8 cellular contexts compared by ENCODE assay signal in genomic region chr22:44550666-44551491, GRCh38. TPM values are rescaled to one million over a fixed set of nuclear protein-coding genes. Genes with fewer than 3 reads are reported as not detected.
A peak's percentile ranks its signal among the peaks of the same experiment; 100 is the strongest.
DNase-seq lines count a peak whose midpoint lies in the region; ATAC-seq and TF ChIP-seq lines count a peak whose summit lies in the region.

No MANE protein-coding gene starts in this region.

- no peaks in the 10 kb centered on the region for H3K27me3 ChIP-seq in GM06990 (replicated peaks; ENCODE audit: control insufficient read depth, insufficient read depth, low read length)
- no peaks in the 10 kb centered on the region for H3K27me3 ChIP-seq in duodenal mucosa (ENCODE audit: control insufficient read depth in 1 of 2, insufficient read depth in 2 of 2, low read length in 2 of 2)
- H3K27me3 ChIP-seq in neural progenitor cell, result peaks cover 23% of the 10 kb centered on the region

- H3K4me2 ChIP-seq in neural progenitor cell, result no peak overlapping the region

- H3K9me3 Mint-ChIP-seq in neural progenitor cell, result no peaks in the 10 kb centered on the region

- H3K4me1 Mint-ChIP-seq in neural progenitor cell, result peaks cover 27% of the 10 kb centered on the region

- no peaks in the 10 kb centered on the region for H3K79me2 ChIP-seq in neural progenitor cell (ENCODE audit: low read depth)

- H3F3A ChIP-seq in neural progenitor cell (ENCODE audit: low read depth), result no peaks in the 10 kb centered on the region

- peak overlapping the region; percentile 32 for H3K27ac ChIP-seq in duodenal mucosa (ENCODE audit: low read depth, low read length)
- no peak overlapping the region for H3K27ac ChIP-seq in neural progenitor cell

- H3K9ac ChIP-seq in duodenal mucosa (ENCODE audit: low read depth in 1 of 2, low read length in 2 of 2) (no peak overlapping the region), neural progenitor cell (no peak overlapping the region)

- TF ChIP-seq CTCF in GM06990 (IDR thresholded peaks at IDR 0.05; ENCODE audit: insufficient read depth, low read length, poor library complexity, severe bottlenecking) (no peak), neural progenitor cell (IDR thresholded peaks at IDR 0.05) (no peak)

- H3K4me3 Mint-ChIP-seq in neural progenitor cell, result no peak overlapping the region

- DNase-seq in GM06990 (ENCODE audit: extremely low read depth, insufficient read length) (peak; percentile 57), NOMO-1 treated with DMSO at 0.1 percent for 48 hours (lab: John Stamatoyannopoulos, UW; ENCODE audit: unreplicated experiment) (peak; percentile 72), neural progenitor cell (ENCODE audit: low spot score) (no peak), NCI-H1417 treated with DMSO at 0.1 percent for 48 hours (lab: John Stamatoyannopoulos, UW) (no peak), Kasumi-1 (lab: John Stamatoyannopoulos, UW) (no peak)

- H4K20me1 ChIP-seq in neural progenitor cell (ENCODE audit: low read depth), result no peaks in the 10 kb centered on the region

- H3K27ac Mint-ChIP-seq in neural progenitor cell, result peak overlapping the region; percentile 86

- ATAC-seq in GM19023 (IDR thresholded peaks at IDR 0.05; ENCODE audit: unreplicated experiment) (no peak), GM18517 (IDR thresholded peaks at IDR 0.05; ENCODE audit: unreplicated experiment) (no peak)

- no peaks in the 10 kb centered on the region for H3K9me3 ChIP-seq in duodenal mucosa (ENCODE audit: control insufficient read depth in 1 of 2, low read length in 2 of 2)
- H3K9me3 ChIP-seq in neural progenitor cell (ENCODE audit: low read depth), result no peaks in the 10 kb centered on the region

- no peaks in the 10 kb centered on the region for H3K36me3 Mint-ChIP-seq in neural progenitor cell

- no peaks in the 10 kb centered on the region for H3K4me1 ChIP-seq in duodenal mucosa (ENCODE audit: control insufficient read depth in 1 of 2, insufficient read depth in 2 of 2, low read length in 2 of 2)
- H3K4me1 ChIP-seq in neural progenitor cell, result peaks cover 3% of the 10 kb centered on the region

- H2AFZ ChIP-seq in neural progenitor cell (replicated peaks), result no peak overlapping the region

- peaks cover 6% of the 10 kb centered on the region for H3K27me3 Mint-ChIP-seq in neural progenitor cell (ENCODE audit: insufficient read depth, low read depth)

- H3K4me3 ChIP-seq in GM06990 (replicated peaks; ENCODE audit: low read depth, low read length) (no peak overlapping the region), duodenal mucosa (ENCODE audit: low read depth in 1 of 2, low read length in 2 of 2) (peak overlapping the region in 1 of 2 donors; percentile 22), neural progenitor cell (no peak overlapping the region)

- H3K36me3 ChIP-seq in GM06990 (ENCODE audit: control insufficient read depth, insufficient read depth, low read length) (no peaks in the 10 kb centered on the region), duodenal mucosa (ENCODE audit: control insufficient read depth in 1 of 2, insufficient read depth in 2 of 2, low read length in 2 of 2) (no peaks in the 10 kb centered on the region), neural progenitor cell (no peaks in the 10 kb centered on the region)

RNA-seq across cellular contexts. Expression of gene RTL6, which starts 52.8 kb away (rescaled TPM):
- 15.7 and 27.6 TPM in 2 replicates for total RNA-seq in neural progenitor cell (ENCODE audit: low replicate concordance)

Comparison
In these comparisons a context has a peak if more than half of its experiments do, and no peak if none do; other contexts are left out.
1. DNase-seq: peak in GM06990 (single experiment) and NOMO-1 treated with DMSO at 0.1 percent for 48 hours (single experiment); none in neural progenitor cell (single experiment), NCI-H1417 treated with DMSO at 0.1 percent for 48 hours (single experiment) and Kasumi-1 (0 of 2).